In the genomic region with DNA sequence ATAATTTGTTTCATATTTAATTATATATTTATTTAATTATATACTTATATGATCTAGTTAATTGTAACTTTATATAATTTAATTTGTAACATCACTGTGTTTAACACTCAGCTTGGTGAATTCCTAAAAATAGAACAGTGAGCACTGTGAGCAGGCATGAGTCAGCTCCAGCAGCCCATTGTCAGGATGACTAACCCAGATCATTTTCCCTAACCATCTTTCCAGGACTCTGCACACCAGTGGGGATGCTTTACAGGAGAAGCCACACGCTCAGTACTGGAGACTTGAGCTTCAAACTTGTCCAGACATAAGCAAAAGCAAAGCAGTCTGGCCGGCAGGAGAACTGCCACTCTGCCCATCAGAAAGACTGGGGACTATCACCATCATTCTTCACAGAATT, we compare ENCODE assay signal across 11 cellular contexts.
A peak's percentile ranks its signal among the peaks of the same experiment; 100 is the strongest.
DNase-seq lines count a peak whose midpoint lies in the region; ATAC-seq and TF ChIP-seq lines count a peak whose summit lies in the region.
"Had no signal": no experiment of that assay in that cellular context is flagged by ENCODE, and none has a peak within 500 bp of the region (broad histone marks: within the 10 kb centered on the region; RNA-seq: fewer than 3 reads in every experiment).

No MANE protein-coding gene starts in this region.

- no peak overlapping the region for H3K27ac Mint-ChIP-seq in activated T-cell treated with anti-CD3 and anti-CD28 coated beads, Interleukin-2, amount 50 U/mL, for 72 hours
- H3K27ac Mint-ChIP-seq: activated T-helper 17 cell treated with anti-CD3 and anti-CD28 coated beads, Interleukin-2, amount 50 U/mL, for 72 hours; stimulated activated memory B cell treated with anti-CD40 and anti-IgM and Interleukin-4, amounts not matched to agents 10 μg/mL and 1 μg/mL and 100 μg/mL, for 72 hours had no signal

- WGBS in adrenal gland, 4 donors, result 48 to 70% (median 58%) methylated on average over 2 of the region's 2 CpGs

- no peaks in the 10 kb centered on the region for H3K36me3 Mint-ChIP-seq in activated T-cell treated with anti-CD3 and anti-CD28 coated beads, Interleukin-2, amount 50 U/mL, for 72 hours (ENCODE audit: insufficient read depth in 2 of 2)
- H3K36me3 Mint-ChIP-seq: stimulated activated memory B cell treated with anti-CD40 and anti-IgM and Interleukin-4, amounts not matched to agents 10 μg/mL and 1 μg/mL and 100 μg/mL, for 72 hours had no signal

- H3K27me3 ChIP-seq in adrenal gland, result no peaks in the 10 kb centered on the region

- peaks cover 2 to 4% of the 10 kb centered on the region in 2 donors for H3K9me3 Mint-ChIP-seq in activated T-cell treated with anti-CD3 and anti-CD28 coated beads, Interleukin-2, amount 50 U/mL, for 72 hours
- H3K9me3 Mint-ChIP-seq: activated T-helper 17 cell treated with anti-CD3 and anti-CD28 coated beads, Interleukin-2, amount 50 U/mL, for 72 hours had no signal

- H3K4me3 Mint-ChIP-seq in activated T-cell treated with anti-CD3 and anti-CD28 coated beads, Interleukin-2, amount 50 U/mL, for 72 hours, result no peak overlapping the region
- H3K4me3 Mint-ChIP-seq: activated T-helper 17 cell treated with anti-CD3 and anti-CD28 coated beads, Interleukin-2, amount 50 U/mL, for 72 hours; stimulated activated memory B cell treated with anti-CD40 and anti-IgM and Interleukin-4, amounts not matched to agents 10 μg/mL and 1 μg/mL and 100 μg/mL, for 72 hours had no signal

- no peaks in the 10 kb centered on the region for H3K9me3 ChIP-seq in adrenal gland (replicated peaks in 1 of 3)

- peaks cover 6% of the 10 kb centered on the region for H3K4me1 Mint-ChIP-seq in activated T-cell treated with anti-CD3 and anti-CD28 coated beads, Interleukin-2, amount 50 U/mL, for 72 hours (ENCODE audit: low read depth)
- H3K4me1 Mint-ChIP-seq: activated T-helper 17 cell treated with anti-CD3 and anti-CD28 coated beads, Interleukin-2, amount 50 U/mL, for 72 hours had no signal

- H3K4me3 ChIP-seq in adrenal gland, result no peak overlapping the region
- H3K4me3 ChIP-seq: lung had no signal

- no peaks in the 10 kb centered on the region for H3K36me3 ChIP-seq in adrenal gland (replicated peaks in 1 of 2)

- intact Hi-C loops in left cardiac atrium (cut with DNase I) (loop anchor here in 1 of 2 donors (10.0 kb wide), 1 partner anchor 173 kb away; no protein-coding TSS in a partner anchor), Right ventricle myocardium inferior (cut with DNase I) (no loop called here), adrenal gland (cut with DNase I) (loop anchor here in 1 of 2 donors (10.0 kb wide), 1 partner anchor 403 kb away; no protein-coding TSS in a partner anchor)

- no peaks in the 10 kb centered on the region for H3K27me3 Mint-ChIP-seq in activated T-cell treated with anti-CD3 and anti-CD28 coated beads, Interleukin-2, amount 50 U/mL, for 72 hours (ENCODE audit: low read depth)
- H3K27me3 Mint-ChIP-seq: activated T-helper 17 cell treated with anti-CD3 and anti-CD28 coated beads, Interleukin-2, amount 50 U/mL, for 72 hours; stimulated activated memory B cell treated with anti-CD40 and anti-IgM and Interleukin-4, amounts not matched to agents 10 μg/mL and 1 μg/mL and 100 μg/mL, for 72 hours had no signal

- DNase-seq in left cardiac atrium, result peak; percentile 21
- DNase-seq in Right ventricle myocardium inferior (ENCODE audit: missing footprints), result no peak
- peak in 6 of 7 donors; percentile 30 to 65 (median 46) for DNase-seq in adrenal gland
- DNase-seq in glomerular endothelial cell (ENCODE audit: extremely low read depth, low read depth, low spot score), result peak; percentile 10
- DNase-seq in superior temporal gyrus (ENCODE audit: extremely low spot score), result peak; percentile 66
- DNase-seq in CD1c-positive myeloid dendritic cell (ENCODE audit: extremely low spot score), result no peak
- DNase-seq in activated T-cell treated with anti-CD3 and anti-CD28 coated beads, Interleukin-2, amount 50 U/mL, for 72 hours, result no peak
- no peak for DNase-seq in DMS79 (lab: John Stamatoyannopoulos, UW)

- peaks cover 24 to 31% of the 10 kb centered on the region in 2 donors for H3K4me1 ChIP-seq in adrenal gland (replicated peaks in 1 of 2)

- no peak for TF ChIP-seq CTCF in adrenal gland (IDR thresholded peaks at IDR 0.05)

- ATAC-seq in left cardiac atrium (peak in 1 of 2 donors; percentile 88), Right ventricle myocardium inferior (no peak)
- no peak for ATAC-seq in activated T-cell treated with anti-CD3 and anti-CD28 coated beads, Interleukin-2, amount 50 U/mL, for 72 hours (replicated peaks in 1 of 2)
- ATAC-seq: activated T-helper 17 cell treated with anti-CD3 and anti-CD28 coated beads, Interleukin-2, amount 50 U/mL, for 72 hours; stimulated activated memory B cell treated with anti-CD40 and anti-IgM and Interleukin-4, amounts not matched to agents 10 μg/mL and 1 μg/mL and 100 μg/mL, for 72 hours had no signal

- H3K27ac ChIP-seq in adrenal gland, result peak overlapping the region in 2 of 5 donors; percentile 75 to 80

- TF ChIP-seq POLR2A in adrenal gland (IDR thresholded peaks at IDR 0.05), result no peak

Comparison
In these comparisons a context has a peak if more than half of its experiments do, and no peak if none do; other contexts are left out.
1. DNase-seq: peak in left cardiac atrium (single experiment), adrenal gland (6 of 7), glomerular endothelial cell (single experiment) and superior temporal gyrus (single experiment); none in Right ventricle myocardium inferior (single experiment), CD1c-positive myeloid dendritic cell (single experiment), activated T-cell treated with anti-CD3 and anti-CD28 coated beads, Interleukin-2, amount 50 U/mL, for 72 hours (0 of 2) and DMS79 (single experiment).